Comparison of ENCODE assay signal across 8 cellular contexts in genomic region chr7:75866497-75867389, GRCh38. TPM values are rescaled to one million over a fixed set of nuclear protein-coding genes. Genes with fewer than 3 reads are reported as not detected.
DNase-seq lines count a peak whose midpoint lies in the region; ATAC-seq and TF ChIP-seq lines count a peak whose summit lies in the region.

No MANE protein-coding gene starts in this region.

- H3K4me1 ChIP-seq in body of pancreas (peaks cover 7% of the 10 kb centered on the region), skeletal muscle satellite cell (ENCODE audit: control insufficient read depth, insufficient read depth, low read length) (peaks cover 11% of the 10 kb centered on the region)

- H3K4me2 ChIP-seq in SU-DHL-6 (ENCODE audit: low read depth, low read length, poor library complexity, severe bottlenecking) (no peak overlapping the region), skeletal muscle satellite cell (ENCODE audit: low read length) (peak overlapping the region; percentile 71)

- H3K27me3 ChIP-seq in SU-DHL-6 (ENCODE audit: low read length) = no peaks in the 10 kb centered on the region
- H3K27me3 ChIP-seq in body of pancreas = no peaks in the 10 kb centered on the region
- no peaks in the 10 kb centered on the region for H3K27me3 ChIP-seq in skeletal muscle satellite cell (ENCODE audit: control insufficient read depth, insufficient read depth, low read length)

- no peaks in the 10 kb centered on the region for H4K20me1 ChIP-seq in SU-DHL-6 (ENCODE audit: low read depth, low read length)

- TF ChIP-seq CTCF in SU-DHL-6 (IDR thresholded peaks at IDR 0.05; ENCODE audit: insufficient read depth, low read length, poor library complexity, severe bottlenecking) (peak; percentile 68), body of pancreas (IDR thresholded peaks at IDR 0.05) (peak; percentile 87 to 97 (median 90))

- H3K9ac ChIP-seq in SU-DHL-6 (ENCODE audit: low read length) (no peak overlapping the region), skeletal muscle satellite cell (ENCODE audit: low read depth, low read length) (no peak overlapping the region)

- no peak for TF ChIP-seq POLR2A in body of pancreas (IDR thresholded peaks at IDR 0.05)

- no peak overlapping the region for H3K4me3 ChIP-seq in SU-DHL-6 (ENCODE audit: insufficient read depth, low read length, poor library complexity, severe bottlenecking)
- H3K4me3 ChIP-seq in body of pancreas = no peak overlapping the region
- no peak overlapping the region for H3K4me3 ChIP-seq in skeletal muscle satellite cell (ENCODE audit: low read length)

- H3K27ac ChIP-seq in SU-DHL-6 (ENCODE audit: low read depth, low read length) = no peak overlapping the region
- no peak overlapping the region for H3K27ac ChIP-seq in body of pancreas

- DNase-seq in activated CD4-positive, CD25-positive, alpha-beta regulatory T cell treated with anti-CD3 and anti-CD28 coated beads, Interleukin-2, amount 50 U/mL, for 72 hours = no peak
- peak; percentile 45 for DNase-seq in NCI-H1105 (lab: John Stamatoyannopoulos, UW)
- DNase-seq in body of pancreas = peak; percentile 58 to 73 (median 66)
- DNase-seq in hippocampal formation (lab: John Stamatoyannopoulos, UW) = peak; percentile 47 to 65

- intact Hi-C loops in body of pancreas (cut with DNase I) = loop anchor here (5.0 kb wide), 1 partner anchor 151 kb away; no protein-coding TSS in a partner anchor

- WGBS in body of pancreas, 2 donors = 33 to 51% methylated on average over 10 to 19 of the region's 19 CpGs

- H3K79me2 ChIP-seq in SU-DHL-6 (ENCODE audit: insufficient read depth, low read length) = no peaks in the 10 kb centered on the region

- H3K9me2 ChIP-seq in SU-DHL-6 (replicated peaks; ENCODE audit: insufficient read depth, low read length) = no peaks in the 10 kb centered on the region

- peak; percentile 39 to 49 for ATAC-seq in activated CD4-positive, CD25-positive, alpha-beta regulatory T cell treated with anti-CD3 and anti-CD28 coated beads, Interleukin-2, amount 50 U/mL, for 24 hours
- ATAC-seq in body of pancreas = peak; percentile 79
- ATAC-seq in GM21576 (IDR thresholded peaks at IDR 0.05; ENCODE audit: unreplicated experiment) = no peak

- H3K9me3 ChIP-seq in SU-DHL-6 (ENCODE audit: insufficient read depth, low read length) (no peaks in the 10 kb centered on the region), body of pancreas (no peaks in the 10 kb centered on the region), skeletal muscle satellite cell (replicated peaks; ENCODE audit: low read length) (no peaks in the 10 kb centered on the region)

- no peaks in the 10 kb centered on the region for H3K36me3 ChIP-seq in SU-DHL-6 (ENCODE audit: low read length)
- H3K36me3 ChIP-seq in body of pancreas (replicated peaks in 1 of 2; ENCODE audit: insufficient read depth in 1 of 2, low read depth in 2 of 2) = no peaks in the 10 kb centered on the region
- H3K36me3 ChIP-seq in skeletal muscle satellite cell (ENCODE audit: insufficient read depth, low read length) = no peaks in the 10 kb centered on the region

- H3F3A ChIP-seq in SU-DHL-6 (ENCODE audit: insufficient read depth) = no peaks in the 10 kb centered on the region

- no peak overlapping the region for H2AFZ ChIP-seq in SU-DHL-6 (ENCODE audit: low read depth, low read length, severe bottlenecking)

RNA-seq across cellular contexts. Expression of gene RHBDD2, which starts 12.1 kb away (rescaled TPM):
- 10 to 100 TPM; 18.7 to 41.2 TPM for total RNA-seq in body of pancreas
- 16.4 and 16.7 TPM in 2 replicates for total RNA-seq in skeletal muscle satellite cell (2012; rRNA removed)

RNA-seq across cellular contexts. Expression of gene POR, which starts 48.2 kb away (rescaled TPM):
- total RNA-seq in body of pancreas = 100 to 1,000 TPM in 1 of 2 donors, 10 to 100 TPM in 1; 54.2 to 118 TPM
- 60.1 and 104 TPM in 2 replicates for total RNA-seq in skeletal muscle satellite cell (2012; rRNA removed)

RNA-seq across cellular contexts. Expression of gene CCL24, which starts 53.1 kb away (rescaled TPM):
- total RNA-seq in body of pancreas = not detected
- total RNA-seq in skeletal muscle satellite cell (2012; rRNA removed) = not detected in 2 replicates
